10 cellular contexts compared by ENCODE assay signal in the genomic region with DNA sequence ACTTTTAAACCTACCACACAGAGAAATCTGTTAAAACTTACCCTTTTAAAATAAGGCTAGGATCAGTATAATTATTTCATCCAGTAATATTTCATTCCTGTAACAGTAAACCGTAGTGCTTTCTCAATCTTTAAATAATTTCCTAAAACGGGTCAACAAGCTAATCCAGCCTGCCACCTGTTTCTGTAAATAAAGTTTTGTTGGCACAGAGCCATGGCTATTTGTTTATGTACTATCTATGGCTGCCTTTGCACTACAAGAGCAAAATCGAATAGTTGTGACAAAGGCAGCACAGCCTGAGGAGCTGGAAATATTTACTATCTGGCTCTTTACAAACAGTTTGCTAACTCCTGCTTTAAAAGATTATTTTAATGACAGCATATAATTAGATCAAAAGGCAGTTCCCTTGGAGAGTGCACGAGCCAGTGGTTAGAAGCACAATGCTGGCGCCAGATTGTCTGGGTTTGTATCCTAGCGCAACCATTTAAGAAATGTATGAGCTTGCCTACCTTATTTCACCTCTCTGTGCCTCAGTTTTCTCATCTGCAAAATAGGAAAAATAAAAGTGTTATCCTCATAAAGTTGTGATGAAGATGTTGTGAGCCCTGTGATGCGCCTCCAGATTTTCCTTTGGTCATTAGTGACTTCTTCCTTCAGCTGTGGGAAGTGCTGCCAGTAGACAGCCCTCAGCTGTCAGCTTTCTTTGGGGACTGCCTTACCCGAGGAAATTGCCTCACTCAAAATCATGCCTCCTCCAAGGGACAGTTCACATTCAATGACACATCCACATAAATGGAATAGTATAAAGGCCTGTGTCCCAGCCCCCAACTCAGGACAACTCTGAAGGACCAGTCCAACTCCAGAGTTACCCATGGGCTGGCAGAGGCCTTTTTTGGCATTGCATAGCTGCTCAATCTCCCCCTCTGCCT. TPM values are rescaled to one million over a fixed set of nuclear protein-coding genes. Genes with fewer than 3 reads are reported as not detected.
DNase-seq lines count a peak whose midpoint lies in the region; ATAC-seq, FAIRE-seq and TF ChIP-seq lines count a peak whose summit lies in the region.
"Had no signal": no experiment of that assay in that cellular context is flagged by ENCODE, and none has a peak within 500 bp of the region (broad histone marks: within the 10 kb centered on the region; RNA-seq: fewer than 3 reads in every experiment).

No MANE protein-coding gene starts in this region.

- H3K36me3 ChIP-seq in right lobe of liver (no peaks in the 10 kb centered on the region), small intestine (ENCODE audit: control insufficient read depth in 2 of 2, insufficient read depth in 2 of 2, low read length in 2 of 2) (no peaks in the 10 kb centered on the region)

- H3K4me3 ChIP-seq in right lobe of liver = no peak overlapping the region
- H3K4me3 ChIP-seq in small intestine (ENCODE audit: low read depth in 1 of 2, low read length in 2 of 2) = no peak overlapping the region

- WGBS in right lobe of liver (ENCODE audit: insufficient coverage, low coverage, low lambda C conversion rate, missing lambda C conversion rate) = 42% methylated on average over 7 of the region's 8 CpGs
- WGBS in small intestine, 3 donors = 39 to 57% (median 50%) methylated on average over 8 of the region's 8 CpGs

- H3K4me1 ChIP-seq in right lobe of liver (peaks cover 0 to 29% (median 1%) of the 10 kb centered on the region in 4 donors), small intestine (ENCODE audit: control insufficient read depth in 2 of 2, insufficient read depth in 1 of 2, low read depth in 1 of 2, low read length in 1 of 2) (no peaks in the 10 kb centered on the region)

- no peak for TF ChIP-seq POLR2A in right lobe of liver (IDR thresholded peaks at IDR 0.05)

- intact Hi-C loops in right lobe of liver (cut with DNase I) = no loop called here

- peak; percentile 39 to 72 (median 43) for ATAC-seq in right lobe of liver

- DNase-seq in Caki2 (ENCODE audit: low read depth) (peak; percentile 41), NCI-H1105 treated with DMSO at 0.1 percent for 48 hours (lab: John Stamatoyannopoulos, UW) (peak; percentile 99), NCI-H510A (lab: John Stamatoyannopoulos, UW) (peak; percentile 13), right lobe of liver (no peak), hepatic stellate cell (ENCODE audit: low spot score) (no peak), small intestine (no peak), ureter (ENCODE audit: low spot score) (no peak)
- no peak for DNase-seq in activated CD4-positive, alpha-beta T cell treated with anti-CD3 and anti-CD28 coated beads for 1 hour
- DNase-seq: effector CD4-positive, alpha-beta T cell; RPMI8226 had no signal

- in situ Hi-C loops in Caki2 (cut with HindIII; ENCODE audit: low pct_unique_long_range_greater_than_20kb, low sequenced_read_pairs) = no loop called here

- no peaks in the 10 kb centered on the region for H3K27me3 ChIP-seq in right lobe of liver
- no peaks in the 10 kb centered on the region for H3K27me3 ChIP-seq in small intestine (ENCODE audit: control insufficient read depth in 2 of 2, insufficient read depth in 2 of 2, low read length in 2 of 2)

- no peak overlapping the region for H3K27ac ChIP-seq in right lobe of liver
- H3K27ac ChIP-seq in small intestine (ENCODE audit: low read depth in 1 of 2, low read length in 1 of 2) = no peak overlapping the region

- FAIRE-seq in small intestine (lab: Jason Lieb, UNC) = no peak

- H3K9me3 ChIP-seq in right lobe of liver = no peaks in the 10 kb centered on the region
- no peaks in the 10 kb centered on the region for H3K9me3 ChIP-seq in small intestine (ENCODE audit: control insufficient read depth, low read depth)

- no peak for TF ChIP-seq CTCF in right lobe of liver (IDR thresholded peaks at IDR 0.05)

RNA-seq across cellular contexts. Expression of gene MIOS, which starts 11.8 kb away (rescaled TPM):
- 24.3 and 41.0 TPM in 2 replicates for total RNA-seq in Caki2 (2014; rRNA removed; shearing (Covaris generic); ENCODE audit: low replicate concordance)
- 10 to 100 TPM; 14.1 to 21.3 (median 18.6) TPM for total RNA-seq in right lobe of liver
- 10 to 100 TPM; 10.5 to 12.7 (median 11.9) TPM for polyA plus RNA-seq in small intestine
- total RNA-seq in ureter = 49.5 TPM

RNA-seq across cellular contexts. Expression of gene COL28A1, which starts 19.2 kb away (rescaled TPM):
- total RNA-seq in Caki2 (2014; rRNA removed; shearing (Covaris generic); ENCODE audit: low replicate concordance) = 0.17 and 0.84 TPM in 2 replicates
- total RNA-seq in right lobe of liver (under 1 TPM in 4 of 6 experiments, not detected in 2; 0.07 to 0.51 (median 0.34) TPM), ureter (3.7 TPM)
- polyA plus RNA-seq in small intestine = 1 to 10 TPM; 1.1 to 3.1 (median 1.4) TPM

Comparison
In these comparisons a context has a peak if more than half of its experiments do, and no peak if none do; other contexts are left out.
1. DNase-seq: peak in Caki2 (single experiment), NCI-H1105 treated with DMSO at 0.1 percent for 48 hours (single experiment) and NCI-H510A (single experiment); none in right lobe of liver (0 of 3), activated CD4-positive, alpha-beta T cell treated with anti-CD3 and anti-CD28 coated beads for 1 hour (single experiment), hepatic stellate cell (single experiment), small intestine (single experiment) and ureter (single experiment).